ENCODE assay signal across 14 cellular contexts in the genomic region with DNA sequence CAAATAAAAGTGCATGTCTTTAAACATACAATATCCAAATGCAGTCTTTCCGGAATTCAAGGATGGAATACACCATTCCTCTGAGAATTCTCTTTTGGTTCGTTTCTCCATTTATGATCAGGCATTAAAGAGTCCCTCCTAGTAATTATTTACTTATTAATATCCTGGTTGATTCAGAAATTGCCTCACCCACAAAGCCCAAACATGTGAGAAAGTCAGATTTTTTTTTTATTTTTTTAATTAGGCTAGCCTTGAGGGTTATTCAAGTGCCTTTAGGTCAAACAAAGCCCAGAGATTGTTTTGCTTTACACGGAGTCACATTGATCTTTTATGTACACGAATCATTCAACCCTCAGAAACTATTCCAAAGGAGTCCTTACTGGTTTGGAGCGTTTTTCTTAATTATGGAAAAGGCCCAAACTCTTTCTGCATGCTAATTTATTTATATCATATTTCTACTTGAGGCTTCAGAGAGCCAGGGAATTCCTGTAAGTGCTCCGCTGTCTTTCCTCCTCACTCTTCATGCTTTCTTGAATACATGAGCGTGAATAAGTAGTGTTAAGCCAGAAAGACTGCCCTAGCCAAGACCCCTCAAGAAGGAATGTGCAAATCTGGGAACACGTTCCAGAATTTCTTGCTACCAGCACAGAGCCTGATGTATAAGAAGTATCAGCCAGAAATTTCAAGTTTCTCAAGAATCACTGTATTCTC. TPM values are rescaled to one million over a fixed set of nuclear protein-coding genes. Genes with fewer than 3 reads are reported as not detected.
"Had no signal": no experiment of that assay in that cellular context is flagged by ENCODE, and none has a peak within 500 bp of the region (broad histone marks: within the 10 kb centered on the region; RNA-seq: fewer than 3 reads in every experiment).

No MANE protein-coding gene starts in this region.

- H3K4me3 ChIP-seq: adrenal gland, coronary artery, lung, right atrium auricular region, SK-N-MC had no signal

- H3K36me3 ChIP-seq: adrenal gland, right atrium auricular region had no signal

- H3K9me3 ChIP-seq: adrenal gland had no signal

- H3K27me3 ChIP-seq: adrenal gland, right atrium auricular region had no signal

- H3K27ac ChIP-seq: adrenal gland, coronary artery, epithelial cell of prostate, right atrium auricular region, SK-N-MC had no signal

- H3K4me1 ChIP-seq: adrenal gland, right atrium auricular region had no signal

- ATAC-seq: naive thymus-derived CD8-positive, alpha-beta T cell; stimulated activated effector memory CD8-positive, alpha-beta T cell treated with anti-CD3 and anti-CD28 coated beads, Interleukin-12 subunit alpha, Interleukin-12 subunit beta, amount 100 ng/mL, for 72 hours had no signal

- DNase-seq: activated CD4-positive, alpha-beta T cell treated with anti-CD3 and anti-CD28 coated beads for 4 hours; activated naive CD4-positive, alpha-beta T cell treated with anti-CD3 and anti-CD28 coated beads, Interleukin-2, amount 50 U/mL, for 16 hours; adrenal gland; caudate nucleus; effector memory CD4-positive, alpha-beta T cell; naive thymus-derived CD8-positive, alpha-beta T cell; T-helper 1 cell had no signal

RNA-seq across cellular contexts. Expression of gene TSPAN8, which starts 6.5 kb away (rescaled TPM):
- total RNA-seq: activated T-helper 2 cell treated with anti-CD3 and anti-CD28 coated beads, Interferon-gamma antibody, Interleukin-2, Interleukin-4, amounts not matched to agents 10 μg/mL and 5 μg/mL and 100 μg/mL, durations not matched to agents 14 hours and 24 hours and 36 hours; naive thymus-derived CD8-positive, alpha-beta T cell had no signal
